In the genomic region with DNA sequence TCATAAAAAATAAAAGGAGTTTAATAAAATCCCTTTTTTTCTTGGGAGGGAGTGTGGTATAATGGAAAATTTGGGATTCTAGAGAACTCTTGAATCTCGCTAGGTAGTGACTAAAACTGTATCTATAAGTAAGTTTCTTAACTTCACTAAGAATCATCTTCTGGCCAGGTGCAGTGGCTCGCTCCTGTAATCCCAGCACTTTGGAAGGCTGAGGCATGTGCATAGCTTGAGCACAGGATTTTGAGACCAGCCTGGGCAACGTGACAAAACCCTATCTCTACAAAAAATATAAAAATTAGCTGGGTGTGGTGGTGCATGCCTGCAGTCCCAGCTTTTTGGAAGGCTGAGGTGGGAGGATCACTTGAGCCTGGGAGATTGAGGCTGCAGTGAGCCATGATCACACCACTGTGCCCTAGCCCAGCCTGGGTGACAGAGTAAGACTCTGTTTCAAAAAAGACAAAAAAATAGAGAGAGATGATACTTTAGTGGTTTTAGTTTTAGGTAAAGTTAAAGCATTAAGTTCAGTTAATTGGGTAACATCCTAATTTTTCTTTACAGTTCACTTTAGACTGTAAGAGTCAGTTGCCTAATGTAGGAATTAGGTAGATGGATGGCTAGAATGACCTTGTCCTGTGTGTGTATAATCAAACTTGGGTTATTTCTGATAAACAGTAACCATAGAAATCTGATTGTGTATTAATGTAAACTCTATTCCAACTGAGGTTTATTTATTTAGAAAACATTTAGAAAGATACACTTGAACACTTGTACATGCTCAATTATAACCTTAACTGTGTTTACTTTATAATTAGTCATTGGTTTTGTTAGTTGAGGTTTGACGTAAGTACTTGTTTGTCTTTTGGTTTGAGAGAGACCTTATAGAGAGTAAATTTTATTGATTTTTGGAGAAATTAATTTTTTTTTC, we compare ENCODE assay signal across 23 cellular contexts. TPM values are rescaled to one million over a fixed set of nuclear protein-coding genes. Genes with fewer than 3 reads are reported as not detected.
A peak's percentile ranks its signal among the peaks of the same experiment; 100 is the strongest.
DNase-seq lines count a peak whose midpoint lies in the region; ATAC-seq, FAIRE-seq and TF ChIP-seq lines count a peak whose summit lies in the region.
"Had no signal": no experiment of that assay in that cellular context is flagged by ENCODE, and none has a peak within 500 bp of the region (broad histone marks: within the 10 kb centered on the region; RNA-seq: fewer than 3 reads in every experiment).

No MANE protein-coding gene starts in this region.

- DNase-seq in NCI-H2081 treated with DMSO at 0.1 percent for 48 hours (lab: John Stamatoyannopoulos, UW), result peak; percentile 21
- peak in 1 of 4 donors; percentile 9 for DNase-seq in body of pancreas
- no peak for DNase-seq in pancreas
- no peak for DNase-seq in G401 (ENCODE audit: low spot score)
- no peak for DNase-seq in NCI-H2196 (lab: John Stamatoyannopoulos, UW; ENCODE audit: unreplicated experiment)
- DNase-seq: activated CD8-positive, alpha-beta T cell treated with anti-CD3 and anti-CD28 coated beads, Interleukin-2, amount 10 ng/mL, durations not matched to agents 7 days and 5 days; brain microvascular endothelial cell; CD8-positive, alpha-beta T cell; cortex of kidney; DND-41; endodermal cell; mammary epithelial cell; NCI-H1436 treated with DMSO at 0.1 percent for 48 hours; retina; RPMI8226; stimulated activated CD4-positive, alpha-beta T cell treated with anti-CD3 and anti-CD28 coated beads, Interleukin-12 subunit alpha, Interleukin-12 subunit beta, amount 100 ng/mL, for 4 hours; stimulated activated naive CD8-positive, alpha-beta T cell treated with anti-CD3 and anti-CD28 coated beads, Interleukin-15, amount 100 ng/mL, for 72 hours had no signal

- no peak overlapping the region for H3K27ac ChIP-seq in HEK293 (ENCODE audit: extremely low read depth, low read depth, low read length)
- peak overlapping the region in 3 of 4 donors; percentile 30 to 67 (median 55) for H3K27ac ChIP-seq in body of pancreas
- H3K27ac ChIP-seq in pancreas, result peak overlapping the region in 3 of 4 donors; percentile 19 to 50 (median 27)
- H3K27ac ChIP-seq: brain microvascular endothelial cell, tibial nerve had no signal

- no peak overlapping the region for H3K4me3 ChIP-seq in HEK293 (ENCODE audit: low read depth, low read length)
- H3K4me3 ChIP-seq in body of pancreas, result no peak overlapping the region
- no peak overlapping the region for H3K4me3 ChIP-seq in pancreas
- H3K4me3 ChIP-seq: tibial nerve had no signal

- ATAC-seq in body of pancreas (peak; percentile 83), pancreas (peak; percentile 81 to 91 (median 86)), HG03439 (IDR thresholded peaks at IDR 0.05; ENCODE audit: unreplicated experiment) (no peak)
- ATAC-seq: activated CD4-positive, CD25-positive, alpha-beta regulatory T cell treated with anti-CD3 and anti-CD28 coated beads, Interleukin-2, amount 50 U/mL, for 24 hours; activated CD8-positive, alpha-beta T cell treated with anti-CD3 and anti-CD28 coated beads, Interleukin-2, amount 10 ng/mL, durations not matched to agents 7 days and 5 days; CD8-positive, alpha-beta T cell; stimulated activated naive CD8-positive, alpha-beta T cell treated with anti-CD3 and anti-CD28 coated beads, Interleukin-15, amount 100 ng/mL, for 72 hours had no signal

- no peaks in the 10 kb centered on the region for H3K27me3 ChIP-seq in body of pancreas
- H3K27me3 ChIP-seq in pancreas, result no peaks in the 10 kb centered on the region
- H3K27me3 ChIP-seq: brain microvascular endothelial cell, tibial nerve had no signal

- H3K4me1 ChIP-seq in HEK293 (ENCODE audit: control insufficient read depth, insufficient read depth, low read length) (0 out of 2 replicates have a peak, but pooled peaks cover 2% of the 10 kb centered on the region), body of pancreas (peaks cover 25% of the 10 kb centered on the region), pancreas (peaks cover 23 to 30% (median 24%) of the 10 kb centered on the region in 3 donors)
- H3K4me1 ChIP-seq: tibial nerve had no signal

- CTCF ChIA-PET in HEK293 (lab: Yijun Ruan, JAX), result interaction anchor here (0.6 to 0.7 kb wide), 2 partner anchors 296 to 1550 kb away, joined by 3 read pairs; no protein-coding TSS in a partner anchor

- 46 to 48% methylated on average over 4 of the region's 4 CpGs for WGBS in body of pancreas, 2 donors
- WGBS in pancreas, 2 donors, result 40 to 43% methylated on average over 4 of the region's 4 CpGs

- H3K9me3 ChIP-seq in HEK293 (ENCODE audit: control insufficient read depth, insufficient read depth, low read depth, low read length), result no peaks in the 10 kb centered on the region
- H3K9me3 ChIP-seq in body of pancreas, result no peaks in the 10 kb centered on the region
- no peaks in the 10 kb centered on the region for H3K9me3 ChIP-seq in pancreas

- in situ Hi-C loops in G401 (cut with HindIII; ENCODE audit: low sequenced_read_pairs), result no loop called here

- POLR2A ChIA-PET in HEK293 (lab: Yijun Ruan, JAX), result no interaction called here

- no peak for TF ChIP-seq CTCF in HEK293 (tag by site-specific recombination; IDR thresholded peaks at IDR 0.05)
- TF ChIP-seq CTCF in body of pancreas (IDR thresholded peaks at IDR 0.05), result no peak
- no peak for TF ChIP-seq CTCF in pancreas (IDR thresholded peaks at IDR 0.05)

- no peak for TF ChIP-seq POLR2A in body of pancreas (IDR thresholded peaks at IDR 0.05)

- no peak for FAIRE-seq in pancreas (lab: Jason Lieb, UNC)
- FAIRE-seq: GM12891, keratinocyte had no signal

- intact Hi-C loops in body of pancreas (cut with DNase I) (no loop called here), pancreas (cut with DNase I) (no loop called here)

- H3K36me3 ChIP-seq in HEK293 (ENCODE audit: control insufficient read depth in 2 of 2, insufficient read depth in 1 of 2, low read length in 2 of 2) (no peaks in the 10 kb centered on the region), body of pancreas (replicated peaks in 1 of 2; ENCODE audit: insufficient read depth in 1 of 2, low read depth in 2 of 2) (no peaks in the 10 kb centered on the region), pancreas (no peaks in the 10 kb centered on the region)
- H3K36me3 ChIP-seq: brain microvascular endothelial cell, tibial nerve had no signal

TF ChIP-seq in HEK293, 187 proteins besides CTCF, POLR2A, EP300 and RAD21 (continues in another document):
- TF ChIP-seq ZNF157 (tag by site-specific recombination; IDR thresholded peaks at IDR 0.05) (no peak), ZNF664 (tag by site-specific recombination; IDR thresholded peaks at IDR 0.05) (no peak), ZBTB48 (tag by site-specific recombination; IDR thresholded peaks at IDR 0.05) (no peak), ZNF843 (tag by site-specific recombination; IDR thresholded peaks at IDR 0.05) (no peak), ZNF366 (tag by site-specific recombination; conservative IDR thresholded peaks at IDR 0.05) (0 out of 2 replicates have a peak, but pooled peaks have one; percentile 11), ZNF175 (tag by site-specific recombination; IDR thresholded peaks at IDR 0.05) (no peak), ZNF660 (tag by site-specific recombination; IDR thresholded peaks at IDR 0.05) (no peak), MZF1 (tag by site-specific recombination; IDR thresholded peaks at IDR 0.05; ENCODE audit: borderline replicate concordance) (no peak), ZBTB8A (tag by site-specific recombination; IDR thresholded peaks at IDR 0.05) (no peak), GLIS2 (tag by site-specific recombination; IDR thresholded peaks at IDR 0.05) (no peak), ZNF521 (tag by site-specific recombination; IDR thresholded peaks at IDR 0.05) (no peak), ZNF629 (tag by site-specific recombination; IDR thresholded peaks at IDR 0.05) (peak; percentile 55), WT1 (tag by site-specific recombination; IDR thresholded peaks at IDR 0.05) (0 out of 2 replicates have a peak, but pooled peaks have one; percentile 23), HOXC10 (CRISPR knock-in tag; IDR thresholded peaks at IDR 0.05) (no peak), ZNF426 (tag by site-specific recombination; IDR thresholded peaks at IDR 0.05) (no peak), ZNF138 (tag by site-specific recombination; IDR thresholded peaks at IDR 0.05; ENCODE audit: borderline replicate concordance) (no peak)
- TF ChIP-seq, protein P1, sequence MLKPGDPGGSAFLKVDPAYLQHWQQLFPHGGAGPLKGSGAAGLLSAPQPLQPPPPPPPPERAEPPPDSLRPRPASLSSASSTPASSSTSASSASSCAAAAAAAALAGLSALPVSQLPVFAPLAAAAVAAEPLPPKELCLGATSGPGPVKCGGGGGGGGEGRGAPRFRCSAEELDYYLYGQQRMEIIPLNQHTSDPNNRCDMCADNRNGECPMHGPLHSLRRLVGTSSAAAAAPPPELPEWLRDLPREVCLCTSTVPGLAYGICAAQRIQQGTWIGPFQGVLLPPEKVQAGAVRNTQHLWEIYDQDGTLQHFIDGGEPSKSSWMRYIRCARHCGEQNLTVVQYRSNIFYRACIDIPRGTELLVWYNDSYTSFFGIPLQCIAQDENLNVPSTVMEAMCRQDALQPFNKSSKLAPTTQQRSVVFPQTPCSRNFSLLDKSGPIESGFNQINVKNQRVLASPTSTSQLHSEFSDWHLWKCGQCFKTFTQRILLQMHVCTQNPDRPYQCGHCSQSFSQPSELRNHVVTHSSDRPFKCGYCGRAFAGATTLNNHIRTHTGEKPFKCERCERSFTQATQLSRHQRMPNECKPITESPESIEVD (tag by site-specific recombination; IDR thresholded peaks at IDR 0.05), result peak; percentile 27; the same call in 1 of the 2 replicates
- TF ChIP-seq, protein P2, sequence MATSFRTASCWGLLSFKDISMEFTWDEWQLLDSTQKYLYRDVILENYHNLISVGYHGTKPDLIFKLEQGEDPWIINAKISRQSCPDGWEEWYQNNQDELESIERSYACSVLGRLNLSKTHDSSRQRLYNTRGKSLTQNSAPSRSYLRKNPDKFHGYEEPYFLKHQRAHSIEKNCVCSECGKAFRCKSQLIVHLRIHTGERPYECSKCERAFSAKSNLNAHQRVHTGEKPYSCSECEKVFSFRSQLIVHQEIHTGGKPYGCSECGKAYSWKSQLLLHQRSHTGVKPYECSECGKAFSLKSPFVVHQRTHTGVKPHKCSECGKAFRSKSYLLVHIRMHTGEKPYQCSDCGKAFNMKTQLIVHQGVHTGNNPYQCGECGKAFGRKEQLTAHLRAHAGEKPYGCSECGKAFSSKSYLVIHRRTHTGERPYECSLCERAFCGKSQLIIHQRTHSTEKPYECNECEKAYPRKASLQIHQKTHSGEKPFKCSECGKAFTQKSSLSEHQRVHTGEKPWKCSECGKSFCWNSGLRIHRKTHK (tag by site-specific recombination; IDR thresholded peaks at IDR 0.05), result no peak

RNA-seq across cellular contexts. Expression of a gene that starts 17.8 kb away (rescaled TPM):
- 10 to 100 TPM; 20.2 to 29.3 TPM for total RNA-seq in body of pancreas
- 10 to 100 TPM; 23.7 to 33.8 (median 27.1) TPM for total RNA-seq in pancreas
- polyA plus RNA-seq in pancreas, result 10 to 100 TPM; 13.3 to 20.8 TPM
- total RNA-seq in G401 (2014; rRNA removed; shearing (Covaris generic)), result 8.7 and 10.3 TPM in 2 replicates
